In genomic region chr10:94328613-94329012, GRCh38 we compare ENCODE assay signal across 15 cellular contexts. TPM values are rescaled to one million over a fixed set of nuclear protein-coding genes. Genes with fewer than 3 reads are reported as not detected.
A peak's percentile ranks its signal among the peaks of the same experiment; 100 is the strongest.
DNase-seq lines count a peak whose midpoint lies in the region; ATAC-seq and TF ChIP-seq lines count a peak whose summit lies in the region.
"Had no signal": no experiment of that assay in that cellular context is flagged by ENCODE, and none has a peak within 500 bp of the region (broad histone marks: within the 10 kb centered on the region; RNA-seq: fewer than 3 reads in every experiment).

No MANE protein-coding gene starts in this region.

- H3K36me3 ChIP-seq in adrenal gland (replicated peaks in 1 of 2): peaks cover 0 to 31% of the 10 kb centered on the region in 2 donors

- H3K27ac ChIP-seq in adrenal gland (peak overlapping the region in 3 of 5 donors; percentile 20 to 54 (median 49)), caudate nucleus (ENCODE audit: low read depth, low read length) (peak overlapping the region; percentile 79)
- H3K27ac ChIP-seq: A549, C4-2B had no signal

- no peaks in the 10 kb centered on the region for H3K27me3 ChIP-seq in adrenal gland
- H3K27me3 ChIP-seq: BE2C had no signal

- intact Hi-C loops in adrenal gland (cut with DNase I): no loop called here

- TF ChIP-seq POLR2A in adrenal gland (IDR thresholded peaks at IDR 0.05): no peak

- WGBS in adrenal gland, 4 donors: 88 to 89% (median 89%) methylated on average over 3 of the region's 3 CpGs

- TF ChIP-seq CTCF in adrenal gland (IDR thresholded peaks at IDR 0.05) (no peak), osteocyte (IDR thresholded peaks at IDR 0.05) (no peak)

- H3K36me3 Mint-ChIP-seq in osteocyte (ENCODE audit: unreplicated experiment): peaks cover 31% of the 10 kb centered on the region

- no peaks in the 10 kb centered on the region for H3K9me3 ChIP-seq in adrenal gland (replicated peaks in 1 of 3)
- H3K9me3 ChIP-seq: A549, BE2C had no signal

- H3K27me3 Mint-ChIP-seq in osteocyte (ENCODE audit: unreplicated experiment): no peaks in the 10 kb centered on the region
- H3K27me3 Mint-ChIP-seq: CD4-positive, alpha-beta memory T cell had no signal

- DNase-seq in adrenal gland: no peak
- no peak for DNase-seq in caudate nucleus (lab: John Stamatoyannopoulos, UW)
- DNase-seq in osteocyte (ENCODE audit: extremely low spot score, unreplicated experiment): no peak
- no peak for DNase-seq in GOT3 (lab: John Stamatoyannopoulos, UW)
- no peak for DNase-seq in NCI-H1417 treated with DMSO at 0.1 percent for 48 hours (lab: John Stamatoyannopoulos, UW)
- no peak for DNase-seq in T-helper 9 cell
- DNase-seq: BE2C; CD4-positive, alpha-beta memory T cell; DND-41; GF-D8; IMR-90 had no signal

- no peak for ATAC-seq in HG03457 (IDR thresholded peaks at IDR 0.05; ENCODE audit: unreplicated experiment)
- ATAC-seq: A549, HCT116 had no signal

- H3K9me3 Mint-ChIP-seq in osteocyte (ENCODE audit: unreplicated experiment): no peaks in the 10 kb centered on the region
- H3K9me3 Mint-ChIP-seq: CD4-positive, alpha-beta memory T cell had no signal

- H3K27ac Mint-ChIP-seq in osteocyte (ENCODE audit: unreplicated experiment): peak overlapping the region; percentile 52
- H3K27ac Mint-ChIP-seq: CD4-positive, alpha-beta memory T cell had no signal

- H3K4me1 ChIP-seq in adrenal gland (replicated peaks in 1 of 2): no peaks in the 10 kb centered on the region
- H3K4me1 ChIP-seq: BE2C had no signal

- no peak overlapping the region for H3K4me3 ChIP-seq in adrenal gland
- H3K4me3 ChIP-seq: A549 had no signal

- no peak overlapping the region for H3K4me3 Mint-ChIP-seq in osteocyte (ENCODE audit: unreplicated experiment)
- H3K4me3 Mint-ChIP-seq: CD4-positive, alpha-beta memory T cell had no signal

- peaks cover 17% of the 10 kb centered on the region for H3K4me1 Mint-ChIP-seq in osteocyte (ENCODE audit: unreplicated experiment)

RNA-seq across cellular contexts. Expression of gene NOC3L, which starts 34.1 kb away (rescaled TPM):
- 10 to 100 TPM in 7 of 8 donors, 1 to 10 TPM in 1; 7.4 to 22.2 (median 18.8) TPM for total RNA-seq in adrenal gland
- 10 to 100 TPM in 1 of 3 donors, 1 to 10 TPM in 2; 6.2 to 29.4 (median 7.1) TPM for polyA plus RNA-seq in adrenal gland
- total RNA-seq in osteocyte: 15.3 and 15.5 TPM in 2 replicates
